1 cellular context compared by ENCODE assay signal in the genomic region with DNA sequence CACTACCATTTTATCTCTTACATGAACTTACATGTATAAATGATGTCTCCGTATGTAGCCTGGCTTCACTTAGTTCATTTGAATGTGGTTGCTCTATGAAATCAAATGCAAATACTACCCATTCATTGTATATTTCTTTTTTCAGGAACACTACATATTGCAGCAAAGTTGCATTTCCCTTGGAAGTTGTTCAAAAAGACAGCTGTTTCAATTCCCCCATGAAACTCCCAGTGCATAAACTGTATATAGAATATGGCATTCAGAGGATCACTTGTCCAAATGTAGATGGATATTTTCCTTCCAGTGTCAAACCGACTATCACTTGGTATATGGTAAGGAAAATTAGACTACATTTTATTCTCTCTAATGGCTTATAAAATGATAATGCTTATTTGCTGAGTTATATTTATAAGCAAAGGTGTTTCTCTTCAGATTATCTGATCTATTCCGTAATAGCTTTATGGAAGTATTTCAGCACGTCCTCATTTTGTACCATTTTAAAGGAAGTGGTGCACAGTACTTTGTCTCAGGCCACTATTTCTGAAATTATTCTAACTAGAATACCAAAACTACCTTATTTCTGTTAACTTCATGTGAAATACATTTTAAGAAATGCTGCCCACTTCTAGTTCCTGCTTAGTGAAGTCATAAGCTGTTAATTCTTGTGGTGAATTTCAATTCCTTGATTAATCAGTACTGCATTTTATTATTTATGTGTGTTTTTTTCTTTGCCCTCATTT.
TF ChIP-seq lines count a peak whose summit lies in the region.

No MANE protein-coding gene starts in this region.

TF ChIP-seq in IMR-90, 13 proteins besides CTCF, POLR2A, EP300 and RAD21 (continued from another document):
- no peak for TF ChIP-seq MAFK (IDR thresholded peaks at IDR 0.05; ENCODE audit: low read depth, low read length)
- TF ChIP-seq, protein P1, sequence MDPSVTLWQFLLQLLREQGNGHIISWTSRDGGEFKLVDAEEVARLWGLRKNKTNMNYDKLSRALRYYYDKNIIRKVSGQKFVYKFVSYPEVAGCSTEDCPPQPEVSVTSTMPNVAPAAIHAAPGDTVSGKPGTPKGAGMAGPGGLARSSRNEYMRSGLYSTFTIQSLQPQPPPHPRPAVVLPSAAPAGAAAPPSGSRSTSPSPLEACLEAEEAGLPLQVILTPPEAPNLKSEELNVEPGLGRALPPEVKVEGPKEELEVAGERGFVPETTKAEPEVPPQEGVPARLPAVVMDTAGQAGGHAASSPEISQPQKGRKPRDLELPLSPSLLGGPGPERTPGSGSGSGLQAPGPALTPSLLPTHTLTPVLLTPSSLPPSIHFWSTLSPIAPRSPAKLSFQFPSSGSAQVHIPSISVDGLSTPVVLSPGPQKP (IDR thresholded peaks at IDR 0.05; ENCODE audit: borderline replicate concordance, low read depth, low read length), result no peak
- TF ChIP-seq, protein P2, sequence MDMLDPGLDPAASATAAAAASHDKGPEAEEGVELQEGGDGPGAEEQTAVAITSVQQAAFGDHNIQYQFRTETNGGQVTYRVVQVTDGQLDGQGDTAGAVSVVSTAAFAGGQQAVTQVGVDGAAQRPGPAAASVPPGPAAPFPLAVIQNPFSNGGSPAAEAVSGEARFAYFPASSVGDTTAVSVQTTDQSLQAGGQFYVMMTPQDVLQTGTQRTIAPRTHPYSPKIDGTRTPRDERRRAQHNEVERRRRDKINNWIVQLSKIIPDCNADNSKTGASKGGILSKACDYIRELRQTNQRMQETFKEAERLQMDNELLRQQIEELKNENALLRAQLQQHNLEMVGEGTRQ (IDR thresholded peaks at IDR 0.05; ENCODE audit: low read depth, low read length), result no peak
- no peak for TF ChIP-seq MXI1 (IDR thresholded peaks at IDR 0.05; ENCODE audit: borderline replicate concordance, low read depth, low read length)
- TF ChIP-seq FOS (IDR thresholded peaks at IDR 0.05; ENCODE audit: low read depth, low read length), result no peak
- no peak for TF ChIP-seq SMC3 (IDR thresholded peaks at IDR 0.05; ENCODE audit: low read depth, low read length)
TF ChIP-seq in IMR-90: peak in this region for 0.
